27 cellular contexts compared by ENCODE assay signal in the genomic region with DNA sequence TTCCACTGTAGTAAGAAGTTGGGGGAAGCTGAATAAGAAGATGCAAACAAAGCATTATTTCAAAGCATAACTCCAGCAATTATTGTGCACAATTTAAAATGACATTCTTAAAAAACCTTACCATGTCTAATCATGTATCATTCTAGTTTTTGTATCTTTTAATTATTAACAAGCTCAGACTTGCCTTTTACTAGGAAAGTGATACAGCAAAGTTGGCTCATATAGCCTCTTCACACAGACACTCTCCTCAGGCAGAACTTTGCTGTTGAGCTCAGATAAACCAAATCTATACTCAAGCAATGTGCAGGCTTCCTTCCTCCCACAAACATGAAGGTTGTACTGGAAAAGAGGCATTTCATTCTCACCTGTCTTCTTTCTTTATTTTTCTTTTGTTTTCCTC.
"Had no signal": no experiment of that assay in that cellular context is flagged by ENCODE, and none has a peak within 500 bp of the region (broad histone marks: within the 10 kb centered on the region; RNA-seq: fewer than 3 reads in every experiment).

No MANE protein-coding gene starts in this region.

- H3K9me3 ChIP-seq: adrenal gland, breast epithelium had no signal

- H3K27me3 ChIP-seq: adrenal gland, breast epithelium had no signal

- H3K27me3 Mint-ChIP-seq: activated CD4-positive, alpha-beta memory T cell treated with anti-CD3 and anti-CD28 coated beads, Interleukin-2, amount 10 ng/mL, durations not matched to agents 7 days and 5 days; activated naive CD8-positive, alpha-beta T cell had no signal

- H3K27ac Mint-ChIP-seq: activated CD4-positive, alpha-beta memory T cell treated with anti-CD3 and anti-CD28 coated beads, Interleukin-2, amount 10 ng/mL, durations not matched to agents 7 days and 5 days; activated CD4-positive, alpha-beta T cell treated with anti-CD3 and anti-CD28 coated beads for 36 hours; activated naive CD4-positive, alpha-beta T cell treated with anti-CD3 and anti-CD28 coated beads for 36 hours; activated naive CD8-positive, alpha-beta T cell; activated T-helper 17 cell treated with anti-CD3 and anti-CD28 coated beads, Interleukin-2, amount 50 U/mL, for 72 hours; T-helper 1 cell treated with Interleukin-12 subunit alpha and Interleukin-12 subunit beta and Interleukin-4 antibody, amounts not matched to agents 30 μg/mL and 1 μg/mL, for 36 hours had no signal

- H3K9me3 Mint-ChIP-seq: activated CD4-positive, alpha-beta memory T cell treated with anti-CD3 and anti-CD28 coated beads, Interleukin-2, amount 10 ng/mL, durations not matched to agents 7 days and 5 days; activated naive CD4-positive, alpha-beta T cell treated with anti-CD3 and anti-CD28 coated beads for 36 hours; activated T-helper 17 cell treated with anti-CD3 and anti-CD28 coated beads, Interleukin-2, amount 50 U/mL, for 72 hours; central memory CD8-positive, alpha-beta T cell had no signal

- H3K4me1 Mint-ChIP-seq: activated CD4-positive, alpha-beta memory T cell treated with anti-CD3 and anti-CD28 coated beads, Interleukin-2, amount 10 ng/mL, durations not matched to agents 7 days and 5 days; activated CD4-positive, alpha-beta T cell treated with anti-CD3 and anti-CD28 coated beads for 36 hours; activated T-helper 17 cell treated with anti-CD3 and anti-CD28 coated beads, Interleukin-2, amount 50 U/mL, for 72 hours; central memory CD8-positive, alpha-beta T cell had no signal

- H3K36me3 ChIP-seq: adrenal gland, breast epithelium, WERI-Rb-1 had no signal

- H3K27ac ChIP-seq: adrenal gland, breast epithelium, WERI-Rb-1 had no signal

- DNase-seq: activated CD4-positive, alpha-beta memory T cell treated with anti-CD3 and anti-CD28 coated beads, Interleukin-2, amount 10 ng/mL, durations not matched to agents 7 days and 5 days; activated CD4-positive, alpha-beta T cell treated with anti-CD3 and anti-CD28 coated beads for 36 hours; activated CD4-positive, alpha-beta T cell treated with anti-CD3 and anti-CD28 coated beads, Interleukin-2, amount 50 U/mL, for 1 hour; activated gamma-delta T cell; activated naive CD4-positive, alpha-beta T cell treated with anti-CD3 and anti-CD28 coated beads for 36 hours; activated T-cell treated with anti-CD3 and anti-CD28 coated beads for 4 hours; activated T-cell treated with anti-CD3 and anti-CD28 coated beads, Interleukin-2, amount 50 U/mL, for 48 hours; adrenal gland; anterior cingulate cortex; Karpas-422; NCI-H1048; NCI-H1417 treated with DMSO at 0.1 percent for 48 hours; NCI-H1694; NCI-H2029; NCI-H226; NCI-H526; NCI-H774; NK-92 treated with Interleukin-12 subunit alpha and Interleukin-12 subunit beta, amount 100 ng/mL, for 24 hours; PC-3; SHP77 treated with DMSO at 0.1 percent for 48 hours; WERI-Rb-1 had no signal

- H3K4me3 ChIP-seq: adrenal gland, breast epithelium, K562 had no signal

- H3K4me3 Mint-ChIP-seq: activated CD4-positive, alpha-beta memory T cell treated with anti-CD3 and anti-CD28 coated beads, Interleukin-2, amount 10 ng/mL, durations not matched to agents 7 days and 5 days; activated CD4-positive, alpha-beta T cell treated with anti-CD3 and anti-CD28 coated beads for 36 hours; activated naive CD4-positive, alpha-beta T cell treated with anti-CD3 and anti-CD28 coated beads for 36 hours; activated naive CD8-positive, alpha-beta T cell; activated T-helper 17 cell treated with anti-CD3 and anti-CD28 coated beads, Interleukin-2, amount 50 U/mL, for 72 hours; central memory CD8-positive, alpha-beta T cell; T-helper 1 cell treated with Interleukin-12 subunit alpha and Interleukin-12 subunit beta and Interleukin-4 antibody, amounts not matched to agents 30 μg/mL and 1 μg/mL, for 36 hours had no signal

- H3K36me3 Mint-ChIP-seq: activated naive CD8-positive, alpha-beta T cell had no signal

- H3K4me1 ChIP-seq: adrenal gland, breast epithelium had no signal

- ATAC-seq: activated CD4-positive, alpha-beta T cell treated with anti-CD3 and anti-CD28 coated beads for 36 hours; activated T-helper 17 cell treated with anti-CD3 and anti-CD28 coated beads, Interleukin-2, amount 50 U/mL, for 72 hours; K562; PC-3 had no signal
